In the genomic region with DNA sequence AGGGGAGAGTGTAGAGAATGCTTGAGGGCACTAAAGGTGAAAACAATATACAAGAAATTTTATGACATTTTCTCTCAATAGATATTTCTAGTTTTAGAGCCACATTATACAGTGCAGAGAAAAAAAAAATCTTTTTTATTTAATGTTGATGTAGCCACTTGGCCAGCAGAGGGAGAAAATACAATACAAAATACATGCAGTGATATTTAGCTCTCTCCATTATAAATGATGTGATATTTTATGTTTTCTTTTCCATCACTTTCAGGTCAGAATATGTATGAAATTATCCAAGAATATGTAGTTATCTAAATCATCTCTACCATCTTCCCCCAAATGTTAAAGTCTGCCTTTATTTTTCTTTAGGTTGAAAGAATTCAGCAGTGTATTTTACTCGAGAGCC, we compare ENCODE assay signal across 9 cellular contexts.
DNase-seq lines count a peak whose midpoint lies in the region; ATAC-seq and TF ChIP-seq lines count a peak whose summit lies in the region.
"Had no signal": no experiment of that assay in that cellular context is flagged by ENCODE, and none has a peak within 500 bp of the region (broad histone marks: within the 10 kb centered on the region; RNA-seq: fewer than 3 reads in every experiment).

No MANE protein-coding gene starts in this region.

- H3K36me3 ChIP-seq in breast epithelium (no peaks in the 10 kb centered on the region), osteoblast (ENCODE audit: insufficient read depth, low read length) (no peaks in the 10 kb centered on the region), stomach (no peaks in the 10 kb centered on the region)

- no peak overlapping the region for H3K4me2 ChIP-seq in osteoblast (ENCODE audit: insufficient read depth, low read length)

- TF ChIP-seq EP300 in stomach (IDR thresholded peaks at IDR 0.05): no peak

- H3K27ac ChIP-seq in breast epithelium: no peak overlapping the region
- H3K27ac ChIP-seq in osteoblast (ENCODE audit: low read depth, low read length): no peak overlapping the region
- no peak overlapping the region for H3K27ac ChIP-seq in stomach

- no peaks in the 10 kb centered on the region for H3K9me3 ChIP-seq in breast epithelium
- peaks cover 1% of the 10 kb centered on the region for H3K9me3 ChIP-seq in osteoblast (ENCODE audit: low read depth, low read length)
- no peaks in the 10 kb centered on the region for H3K9me3 ChIP-seq in stomach

- intact Hi-C loops in breast epithelium (cut with DNase I; ENCODE audit: low total_unique reads): no loop called here
- intact Hi-C loops in stomach (cut with DNase I; ENCODE audit: low total_unique reads): no loop called here

- H3K27me3 ChIP-seq in breast epithelium: no peaks in the 10 kb centered on the region
- H3K27me3 ChIP-seq in osteoblast (ENCODE audit: insufficient read depth, low read length): no peaks in the 10 kb centered on the region
- H3K27me3 ChIP-seq in stomach: no peaks in the 10 kb centered on the region

- TF ChIP-seq CTCF in breast epithelium (IDR thresholded peaks at IDR 0.05) (peak in 2 of 3 donors; percentile 34 to 56), osteoblast (IDR thresholded peaks at IDR 0.05; ENCODE audit: extremely low read depth, low read depth, low read length) (peak; percentile 11), stomach (IDR thresholded peaks at IDR 0.05) (peak in 3 of 7 experiments; percentile 32 to 50 (median 34))

- no peak for ATAC-seq in HG03521 (IDR thresholded peaks at IDR 0.05; ENCODE audit: unreplicated experiment)
- ATAC-seq: natural killer cell had no signal

- H2AFZ ChIP-seq in osteoblast (ENCODE audit: low read length): no peak overlapping the region

- DNase-seq in NCI-H2081 (lab: John Stamatoyannopoulos, UW): peak; percentile 17 to 37
- DNase-seq in NCI-H2081 treated with DMSO at 0.1 percent for 48 hours (lab: John Stamatoyannopoulos, UW): no peak
- peak; percentile 17 for DNase-seq in NCI-H146 (lab: John Stamatoyannopoulos, UW)
- DNase-seq in breast epithelium (ENCODE audit: low spot score in 2 of 2): no peak
- DNase-seq in osteoblast (ENCODE audit: insufficient read length, low spot score, missing footprints): no peak
- DNase-seq in activated CD4-positive, alpha-beta T cell treated with anti-CD3 and anti-CD28 coated beads for 4 hours: no peak
- no peak for DNase-seq in stomach
- DNase-seq: natural killer cell had no signal

- H4K20me1 ChIP-seq in osteoblast (ENCODE audit: insufficient read depth, low read length): no peaks in the 10 kb centered on the region

- H3K79me2 ChIP-seq in osteoblast (ENCODE audit: insufficient read depth, low read length): no peaks in the 10 kb centered on the region

- WGBS in stomach, 5 donors: 72 to 84% (median 78%) methylated on average over 1 of the region's 1 CpG

- no peak overlapping the region for H3K4me3 ChIP-seq in breast epithelium
- no peak overlapping the region for H3K4me3 ChIP-seq in osteoblast (ENCODE audit: insufficient read depth, low read length)
- no peak overlapping the region for H3K4me3 ChIP-seq in stomach

- H3K4me1 ChIP-seq in breast epithelium (no peaks in the 10 kb centered on the region), osteoblast (ENCODE audit: insufficient read depth, low read length) (no peaks in the 10 kb centered on the region), stomach (no peaks in the 10 kb centered on the region)

- no peak for TF ChIP-seq POLR2A in breast epithelium (IDR thresholded peaks at IDR 0.05)
- no peak for TF ChIP-seq POLR2A in stomach (IDR thresholded peaks at IDR 0.05)

Comparison
In these comparisons a context has a peak if more than half of its experiments do, and no peak if none do; other contexts are left out.
1. DNase-seq: peak in NCI-H2081 (2 of 2) and NCI-H146 (single experiment); none in NCI-H2081 treated with DMSO at 0.1 percent for 48 hours (single experiment), breast epithelium (0 of 2), osteoblast (single experiment), activated CD4-positive, alpha-beta T cell treated with anti-CD3 and anti-CD28 coated beads for 4 hours (0 of 2) and stomach (single experiment).